ENCODE assay signal across 11 cellular contexts in the genomic region with DNA sequence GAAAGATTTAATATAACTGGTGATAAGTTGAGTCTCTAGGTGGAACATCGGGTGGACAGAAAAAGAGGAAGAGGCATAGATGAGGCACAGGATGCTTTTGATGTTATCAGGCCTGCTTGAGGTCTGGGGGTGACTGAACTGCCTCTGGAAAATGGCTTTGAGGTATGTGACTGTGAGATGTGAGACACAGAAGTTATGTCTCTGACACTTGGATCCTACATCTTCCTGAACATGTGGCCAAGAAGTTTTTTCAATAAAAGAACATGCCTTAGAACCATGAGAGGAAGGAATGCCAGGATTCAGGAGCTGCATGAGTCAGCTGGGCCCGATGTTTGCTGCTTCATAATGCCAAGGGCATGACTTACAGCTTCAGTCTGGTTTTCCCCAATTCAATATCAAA. TPM values are rescaled to one million over a fixed set of nuclear protein-coding genes. Genes with fewer than 3 reads are reported as not detected.
DNase-seq lines count a peak whose midpoint lies in the region; ATAC-seq and TF ChIP-seq lines count a peak whose summit lies in the region.
"Had no signal": no experiment of that assay in that cellular context is flagged by ENCODE, and none has a peak within 500 bp of the region (broad histone marks: within the 10 kb centered on the region; RNA-seq: fewer than 3 reads in every experiment).

No MANE protein-coding gene starts in this region.

- H3K27ac ChIP-seq in OCI-LY3 (ENCODE audit: low read length), result peak overlapping the region; percentile 58
- H3K27ac ChIP-seq in mammary epithelial cell (ENCODE audit: insufficient read depth, low read depth, low read length), result peak overlapping the region; percentile 52
- peak overlapping the region; percentile 19 for H3K27ac ChIP-seq in osteoblast (ENCODE audit: low read depth, low read length)
- H3K27ac ChIP-seq: 22Rv1 had no signal

- H3K79me2 ChIP-seq in OCI-LY3 (ENCODE audit: low read length) (no peaks in the 10 kb centered on the region), mammary epithelial cell (ENCODE audit: insufficient read depth, low read length) (no peaks in the 10 kb centered on the region), osteoblast (ENCODE audit: insufficient read depth, low read length) (no peaks in the 10 kb centered on the region)

- TF ChIP-seq CTCF in OCI-LY3 (IDR thresholded peaks at IDR 0.05; ENCODE audit: low read depth, low read length), result no peak
- no peak for TF ChIP-seq CTCF in mammary epithelial cell (conservative IDR thresholded peaks at IDR 0.05 in 1 of 2, IDR thresholded peaks at IDR 0.05 in 1 of 2; ENCODE audit: extremely low read depth in 1 of 2, insufficient read depth in 1 of 2, low read depth in 1 of 2, low read length in 2 of 2)
- no peak for TF ChIP-seq CTCF in osteoblast (IDR thresholded peaks at IDR 0.05; ENCODE audit: extremely low read depth, low read depth, low read length)

- no peak overlapping the region for H3K4me3 ChIP-seq in OCI-LY3 (ENCODE audit: low read length)
- H3K4me3 ChIP-seq in mammary epithelial cell (replicated peaks in 1 of 3; ENCODE audit: insufficient read depth in 1 of 3, low read depth in 2 of 3, low read length in 3 of 3), result no peak overlapping the region
- no peak overlapping the region for H3K4me3 ChIP-seq in osteoblast (ENCODE audit: insufficient read depth, low read length)

- peaks cover 29% of the 10 kb centered on the region for H3K4me1 ChIP-seq in OCI-LY3 (ENCODE audit: low read length)
- H3K4me1 ChIP-seq in mammary epithelial cell (ENCODE audit: insufficient read depth, low read length), result peaks cover 49% of the 10 kb centered on the region
- H3K4me1 ChIP-seq in osteoblast (ENCODE audit: insufficient read depth, low read length), result peaks cover 35% of the 10 kb centered on the region

- H3K36me3 ChIP-seq in OCI-LY3 (replicated peaks; ENCODE audit: low read depth, low read length) (no peaks in the 10 kb centered on the region), mammary epithelial cell (ENCODE audit: insufficient read depth, low read length) (no peaks in the 10 kb centered on the region), osteoblast (ENCODE audit: insufficient read depth, low read length) (no peaks in the 10 kb centered on the region)

- intact Hi-C loops in mammary epithelial cell (cut with micrococcal nuclease), result no loop called here

- H3K27me3 ChIP-seq in OCI-LY3 (ENCODE audit: low read depth, low read length), result no peaks in the 10 kb centered on the region
- H3K27me3 ChIP-seq in mammary epithelial cell (ENCODE audit: insufficient read depth, low read length), result no peaks in the 10 kb centered on the region
- H3K27me3 ChIP-seq in osteoblast (ENCODE audit: insufficient read depth, low read length), result no peaks in the 10 kb centered on the region

- dilution Hi-C loops in mammary epithelial cell (cut with HindIII; ENCODE audit: low sequenced_read_pairs), result no loop called here

- H3K4me2 ChIP-seq in OCI-LY3 (ENCODE audit: low read length) (peak overlapping the region; percentile 56), mammary epithelial cell (ENCODE audit: insufficient read depth, low read depth, low read length) (peak overlapping the region; percentile 19), osteoblast (ENCODE audit: insufficient read depth, low read length) (peak overlapping the region; percentile 17)

- DNase-seq in DMS53 (lab: John Stamatoyannopoulos, UW), result peak; percentile 12
- no peak for DNase-seq in DMS53 treated with DMSO at 0.1 percent for 48 hours (lab: John Stamatoyannopoulos, UW; ENCODE audit: unreplicated experiment)
- DNase-seq in mammary epithelial cell, result peak; percentile 78
- DNase-seq in osteoblast (ENCODE audit: insufficient read length, low spot score, missing footprints), result peak; percentile 69
- DNase-seq: activated T-cell treated with anti-CD3 and anti-CD28 coated beads for 4 hours, midbrain had no signal

- BruUV-seq in mammary epithelial cell (replicated peaks; lab: Mats Ljungman, UMichigan), result no TSS peak

- H3K9me3 ChIP-seq in OCI-LY3 (ENCODE audit: insufficient read depth, low read length) (no peaks in the 10 kb centered on the region), mammary epithelial cell (replicated peaks; ENCODE audit: insufficient read depth, low read length) (no peaks in the 10 kb centered on the region), osteoblast (ENCODE audit: low read depth, low read length) (no peaks in the 10 kb centered on the region)

- CTCF ChIA-PET in mammary epithelial cell (lab: Charles Lee; ENCODE audit: low non-redundant PET), result no interaction called here

- H2AFZ ChIP-seq in OCI-LY3 (ENCODE audit: low read depth, low read length) (peak overlapping the region; percentile 23; the same call in 1 of the 2 replicates), mammary epithelial cell (ENCODE audit: low read depth, low read length) (peak overlapping the region; percentile 34), osteoblast (ENCODE audit: low read length) (no peak overlapping the region)

- H3K9ac ChIP-seq in OCI-LY3 (ENCODE audit: low read length) (peak overlapping the region; percentile 9; the same call in 1 of the 2 replicates), mammary epithelial cell (ENCODE audit: insufficient read depth, low read length) (no peak overlapping the region)

- H4K20me1 ChIP-seq in OCI-LY3 (ENCODE audit: insufficient read depth, low read length) (no peaks in the 10 kb centered on the region), mammary epithelial cell (ENCODE audit: insufficient read depth, low read length) (no peaks in the 10 kb centered on the region), osteoblast (ENCODE audit: insufficient read depth, low read length) (no peaks in the 10 kb centered on the region)

- in situ Hi-C loops in mammary epithelial cell (cut with MboI; ENCODE audit: low sequenced_read_pairs in 2 of 2), result loop anchor here in 1 of 2 donors (25.0 kb wide), 1 partner anchor 901 kb away; a partner anchor contains a TSS

- ATAC-seq in GM18873 (IDR thresholded peaks at IDR 0.05; ENCODE audit: low FRiP score, unreplicated experiment) (no peak), esophagus mucosa (no peak), HG03565 (IDR thresholded peaks at IDR 0.05; ENCODE audit: unreplicated experiment) (no peak)

- WGBS in mammary epithelial cell (ENCODE audit: low coverage, missing lambda C conversion rate), result 0% methylated on average over 2 of the region's 2 CpGs

RNA-seq across cellular contexts. Expression of a gene that starts 11.5 kb away (rescaled TPM):
- total RNA-seq in mammary epithelial cell (under 1 TPM in 1 of 2 donors, not detected in 1; 0.17 TPM), osteoblast (0.59 and 0.72 TPM in 2 replicates), esophagus mucosa (0.52 TPM)
- polyA plus RNA-seq in mammary epithelial cell, result 0.08 TPM
- polyA minus RNA-seq in mammary epithelial cell, result not detected
